ENCODE assay signal across 26 cellular contexts in the genomic region with DNA sequence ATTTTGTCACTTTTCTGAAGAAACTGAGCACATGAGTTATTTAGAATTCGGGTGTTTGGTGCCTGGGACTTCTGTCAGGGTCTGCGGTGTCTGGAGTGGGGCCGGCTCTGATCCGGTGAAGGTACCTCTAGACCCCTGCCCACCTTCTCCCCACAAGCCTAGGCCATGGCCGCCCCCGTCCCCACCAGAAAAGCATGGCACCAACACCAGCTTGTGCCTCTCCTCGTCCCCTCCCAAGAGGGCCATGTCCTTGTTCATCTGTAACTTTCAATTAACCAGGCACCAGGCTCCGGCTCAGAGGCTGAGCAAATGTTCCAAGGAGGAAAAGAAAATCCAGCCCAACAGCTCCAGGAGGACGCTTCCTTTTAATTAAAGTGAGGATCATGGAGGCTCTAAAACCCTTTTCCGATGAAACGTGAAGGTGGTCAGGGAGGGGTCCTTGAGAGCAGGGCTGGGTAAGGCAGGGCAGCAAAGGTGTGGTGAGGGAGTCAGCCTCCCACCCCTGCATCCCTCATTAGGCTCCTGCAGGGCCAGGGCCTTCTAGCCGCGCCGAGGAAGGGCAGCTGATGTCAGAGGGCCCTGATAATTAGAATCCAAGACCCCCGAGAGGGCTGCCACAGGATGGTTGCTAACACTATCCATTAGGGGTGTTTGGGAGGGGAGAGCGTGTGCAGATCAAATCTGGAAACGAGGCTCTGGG.
"Had no signal": no experiment of that assay in that cellular context is flagged by ENCODE, and none has a peak within 500 bp of the region (broad histone marks: within the 10 kb centered on the region; RNA-seq: fewer than 3 reads in every experiment).

No MANE protein-coding gene starts in this region.

- H3K36me3 ChIP-seq: stomach, suprapubic skin, thoracic aorta, thyroid gland, tibial artery, tibial nerve, transverse colon, upper lobe of left lung, upper lobe of right lung, uterus, vagina had no signal

- H3K27ac ChIP-seq: stomach, suprapubic skin, testis, thoracic aorta, thyroid gland, tibial artery, tibial nerve, transverse colon, upper lobe of left lung, upper lobe of right lung, uterus, vagina had no signal

- H3K4me1 ChIP-seq: suprapubic skin, testis, thyroid gland, tibial artery, transverse colon, upper lobe of left lung, upper lobe of right lung, uterus, vagina had no signal

- DNase-seq: stimulated activated CD4-positive, alpha-beta T cell treated with anti-CD3 and anti-CD28 coated beads, Interleukin-2, amount 100 ng/mL, for 48 hours; stimulated activated CD4-positive, alpha-beta T cell treated with anti-CD3 and anti-CD28 coated beads, Interleukin-4, amount 100 ng/mL, for 1 hour; stimulated activated CD4-positive, alpha-beta T cell treated with anti-CD3 and anti-CD28 coated beads, Interleukin-4, amount 100 ng/mL, for 24 hours; stimulated activated CD4-positive, alpha-beta T cell treated with anti-CD3 and anti-CD28 coated beads, Interleukin-4, amount 100 ng/mL, for 4 hours; stimulated activated CD8-positive, alpha-beta memory T cell treated with anti-CD3 and anti-CD28 coated beads, Interleukin-4, amount 100 ng/mL, for 48 hours; stimulated activated naive B cell treated with anti-CD40 and anti-IgM and Interleukin-4, amounts not matched to agents 10 μg/mL and 1 μg/mL and 100 μg/mL, for 72 hours; stimulated activated naive CD4-positive, alpha-beta T cell; stimulated activated naive CD4-positive, alpha-beta T cell treated with Interleukin-2 at 50 U/mL for 16 hours; stimulated activated naive CD8-positive, alpha-beta T cell treated with anti-CD3 and anti-CD28 coated beads, Interleukin-15, amount 100 ng/mL, for 72 hours; stimulated activated naive CD8-positive, alpha-beta T cell treated with anti-CD3 and anti-CD28 coated beads, Interleukin-15, Interleukin-2, amounts not matched to agents 100 U/mL and 50 U/mL, for 24 hours; stomach; substantia nigra; testis; thyroid gland; tibial artery; transverse colon; trophoblast cell; upper lobe of left lung; upper lobe of right lung; uterus had no signal

- H3K27me3 ChIP-seq: testis, thyroid gland, uterus, vagina had no signal

- ATAC-seq: stimulated activated effector memory CD8-positive, alpha-beta T cell treated with anti-CD3 and anti-CD28 coated beads, Interleukin-12 subunit alpha, Interleukin-12 subunit beta, amount 100 ng/mL, for 72 hours; stimulated activated memory B cell treated with anti-CD40 and anti-IgM and Interleukin-4, amounts not matched to agents 10 μg/mL and 1 μg/mL and 100 μg/mL, for 72 hours; stimulated activated naive B cell treated with anti-CD40 and anti-IgM and Interleukin-4, amounts not matched to agents 10 μg/mL and 1 μg/mL and 100 μg/mL, for 72 hours; stimulated activated naive CD8-positive, alpha-beta T cell treated with anti-CD3 and anti-CD28 coated beads, Interleukin-15, amount 100 ng/mL, for 72 hours; stimulated activated naive CD8-positive, alpha-beta T cell treated with anti-CD3 and anti-CD28 coated beads, Interleukin-15, Interleukin-2, amounts not matched to agents 100 U/mL and 50 U/mL, for 24 hours; upper lobe of right lung had no signal

- H3K4me3 ChIP-seq: stomach, suprapubic skin, testis, thoracic aorta, thyroid gland, tibial artery, tibial nerve, transverse colon, upper lobe of left lung, upper lobe of right lung, uterus, vagina had no signal
